ENCODE assay signal across 12 cellular contexts in the genomic region with DNA sequence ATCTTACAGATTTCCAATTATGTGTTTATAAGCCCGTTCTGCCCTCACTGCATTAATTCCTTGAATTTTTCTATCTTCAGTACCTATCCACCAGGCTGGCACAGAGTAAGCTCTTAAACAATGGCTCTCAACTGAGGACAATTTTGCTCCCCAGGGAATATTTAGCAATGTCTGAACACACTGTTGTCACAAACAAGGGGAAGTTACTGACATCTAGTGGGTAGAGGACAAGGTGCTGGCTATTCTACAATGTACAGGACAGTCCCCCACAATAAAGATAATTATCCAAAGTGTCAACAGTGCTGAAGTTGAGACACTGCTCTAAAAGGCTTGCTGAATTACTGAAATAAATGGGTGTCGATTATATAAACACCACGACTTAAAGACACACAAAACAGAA. TPM values are rescaled to one million over a fixed set of nuclear protein-coding genes. Genes with fewer than 3 reads are reported as not detected.
A peak's percentile ranks its signal among the peaks of the same experiment; 100 is the strongest.
DNase-seq lines count a peak whose midpoint lies in the region; ATAC-seq, FAIRE-seq and TF ChIP-seq lines count a peak whose summit lies in the region.
"Had no signal": no experiment of that assay in that cellular context is flagged by ENCODE, and none has a peak within 500 bp of the region (broad histone marks: within the 10 kb centered on the region; RNA-seq: fewer than 3 reads in every experiment).

No MANE protein-coding gene starts in this region.

- TF ChIP-seq RAD21 in HepG2 (CRISPR knock-in tag; IDR thresholded peaks at IDR 0.05) = no peak

- H3K27ac ChIP-seq in OCI-LY7 (ENCODE audit: low read depth, low read length, poor library complexity, severe bottlenecking) (no peak overlapping the region), HepG2 (ENCODE audit: extremely low read length, insufficient read depth, low read length) (no peak overlapping the region)
- H3K27ac ChIP-seq: adrenal gland had no signal

- H3K9me2 ChIP-seq in OCI-LY7 (ENCODE audit: insufficient read depth, low read length) = no peaks in the 10 kb centered on the region

- WGBS in HepG2 (ENCODE audit: low lambda C conversion rate) = 71% methylated on average over 3 of the region's 3 CpGs

- intact Hi-C loops in OCI-LY7 (cut with micrococcal nuclease; ENCODE audit: unreplicated experiment) (loop anchor here (10.0 kb wide), 1 partner anchor 611 kb away; a partner anchor contains a TSS), HepG2 (cut with micrococcal nuclease; ENCODE audit: unreplicated experiment) (loop anchor here (1.0 to 5.0 kb wide), 2 partner anchors 150 to 222 kb away; no protein-coding TSS in a partner anchor)

- H2AFZ ChIP-seq in OCI-LY7 (ENCODE audit: low read length) (no peak overlapping the region), HepG2 (ENCODE audit: low read length) (no peak overlapping the region)

- H4K20me1 ChIP-seq in OCI-LY7 (ENCODE audit: insufficient read depth, low read length) (peaks cover 4% of the 10 kb centered on the region; the same call in 1 of the 2 replicates), HepG2 (ENCODE audit: insufficient read depth, low read length) (peaks cover 15% of the 10 kb centered on the region; the same call in 1 of the 2 replicates)

- no peak for TF ChIP-seq POLR2A in HepG2 (IDR thresholded peaks at IDR 0.05; ENCODE audit: insufficient read depth in 1 of 2, low read depth in 2 of 2, low read length in 2 of 2)

- DNase-seq in OCI-LY7 (ENCODE audit: low spot score) (peak; percentile 44), HepG2 (ENCODE audit: low spot score) (peak; percentile 58), A172 (ENCODE audit: low spot score) (no peak), hypothalamus (lab: John Stamatoyannopoulos, UW) (no peak), globus pallidus (ENCODE audit: low spot score) (no peak)
- DNase-seq in activated CD4-positive, alpha-beta T cell treated with anti-CD3 and anti-CD28 coated beads, Interleukin-2, amount 50 U/mL, for 4 hours = no peak
- DNase-seq: adrenal gland; midbrain; stimulated activated CD8-positive, alpha-beta memory T cell treated with anti-CD3 and anti-CD28 coated beads, Interleukin-4, amount 100 ng/mL, for 48 hours had no signal

- in situ Hi-C loops in HepG2 (cut with HindIII; ENCODE audit: extremely low pct_ligation_motif_present, low pct_unique_long_range_greater_than_20kb) = no loop called here

- H3K4me1 ChIP-seq in OCI-LY7 (ENCODE audit: insufficient read depth, low read length, poor library complexity, severe bottlenecking) (peaks cover 20% of the 10 kb centered on the region), HepG2 (ENCODE audit: insufficient read depth, low read length) (peaks cover 29% of the 10 kb centered on the region)

- H3K36me3 ChIP-seq in OCI-LY7 (ENCODE audit: insufficient read depth, low read length) (peaks cover 68% of the 10 kb centered on the region), HepG2 (replicated peaks in 1 of 2; ENCODE audit: control insufficient read depth in 1 of 2, insufficient read depth in 2 of 2, low read length in 2 of 2) (peaks cover 6 to 36% of the 10 kb centered on the region in 2 experiments)

- BruUV-seq in OCI-LY7 (replicated peaks; lab: Mats Ljungman, UMichigan) (no TSS peak), HepG2 (replicated peaks; lab: Mats Ljungman, UMichigan) (no TSS peak)

- TF ChIP-seq EP300 in HepG2 (IDR thresholded peaks at IDR 0.05; ENCODE audit: low read depth in 2 of 2, low read length in 2 of 2) (no peak), HepG2 (CRISPR knock-in tag; IDR thresholded peaks at IDR 0.05; ENCODE audit: borderline replicate concordance) (no peak)

- H3K4me3 ChIP-seq in OCI-LY7 (ENCODE audit: low read depth, low read length, poor library complexity, severe bottlenecking) = no peak overlapping the region
- H3K4me3 ChIP-seq in HepG2 (replicated peaks in 1 of 3; ENCODE audit: insufficient read depth in 1 of 3, low read depth in 2 of 3, low read length in 3 of 3) = no peak overlapping the region
- H3K4me3 ChIP-seq: adrenal gland had no signal

- ATAC-seq in HG02759 (IDR thresholded peaks at IDR 0.05; ENCODE audit: unreplicated experiment) (peak; percentile 52), HepG2 (peak; percentile 83)
- ATAC-seq: Panc1 had no signal

- peak; percentile 44 for FAIRE-seq in HepG2 (lab: Jason Lieb, UNC)

- no peaks in the 10 kb centered on the region; the same call in 1 of the 2 replicates for H3K9me3 ChIP-seq in OCI-LY7 (ENCODE audit: low read length)
- H3K9me3 ChIP-seq in HepG2 (ENCODE audit: low read length) = no peaks in the 10 kb centered on the region
- H3K9me3 ChIP-seq: adrenal gland had no signal

- TF ChIP-seq CTCF in GM12874 (IDR thresholded peaks at IDR 0.05; ENCODE audit: insufficient read depth, low read depth, low read length) (0 out of 2 replicates have a peak, but pooled peaks have one; percentile 18), OCI-LY7 (conservative IDR thresholded peaks at IDR 0.05; ENCODE audit: low read length) (peak; percentile 62), HepG2 (CRISPR knock-in tag; IDR thresholded peaks at IDR 0.05) (peak; percentile 77)

- H3K79me2 ChIP-seq in OCI-LY7 (ENCODE audit: insufficient read depth, low read depth, low read length) = peaks cover 75% of the 10 kb centered on the region
- H3K79me2 ChIP-seq in HepG2 (ENCODE audit: insufficient read depth, low read length) = peaks cover 63% of the 10 kb centered on the region

- POLR2A ChIA-PET in OCI-LY7 (lab: Charles Lee) = interaction anchor here (0.6 to 1.3 kb wide), 5 partner anchors 9 to 108 kb away, joined by 3 to 5 read pairs (median 3); no protein-coding TSS in a partner anchor
- POLR2A ChIA-PET in HepG2 (lab: Yijun Ruan, JAX) = interaction anchor here (1.0 kb wide), 1 partner anchor 76 kb away, joined by 3 read pairs; no protein-coding TSS in a partner anchor

- CTCF ChIA-PET in OCI-LY7 (lab: Charles Lee; ENCODE audit: unreplicated experiment) (interaction anchor here (0.8 to 1.1 kb wide), 2 partner anchors 8 to 10 kb away, joined by 3 to 4 read pairs; no protein-coding TSS in a partner anchor), HepG2 (lab: Yijun Ruan, JAX; ENCODE audit: low intra/inter-chr PET ratio, low total read pairs) (interaction anchor here (1.4 kb wide), 1 partner anchor 150 kb away, joined by 5 read pairs; no protein-coding TSS in a partner anchor)

- H3K27me3 ChIP-seq in HepG2 (ENCODE audit: control insufficient read depth in 1 of 2, insufficient read depth in 2 of 2, low read length in 2 of 2) = no peaks in the 10 kb centered on the region; a peak in 1 of 5 replicates
- H3K27me3 ChIP-seq: adrenal gland had no signal

- H3K4me2 ChIP-seq in OCI-LY7 (ENCODE audit: low read length) (no peak overlapping the region), HepG2 (ENCODE audit: low read depth, low read length) (no peak overlapping the region)

- no peak overlapping the region for H3K9ac ChIP-seq in HepG2 (ENCODE audit: insufficient read depth, low read depth, low read length)

RNA-seq across cellular contexts. Expression of a gene that starts 5.0 kb away (rescaled TPM):
- 73.4 and 81.9 TPM in 2 replicates for total RNA-seq in OCI-LY7 (2014; rRNA removed; shearing (Covaris generic))
- total RNA-seq in OCI-LY7 (2022) (110 and 116 TPM in 2 replicates), HepG2 (2016; rRNA removed; fragmentation: Illumina TruSeq; extraction: Trizol) (242 and 396 TPM in 2 replicates)
- total RNA-seq in HepG2 (2016; cell fraction: cytosol; rRNA removed; fragmentation: Illumina TruSeq; extraction: Trizol; ENCODE audit: low read depth) = 70.4 and 73.3 TPM in 2 replicates
- total RNA-seq in HepG2 (2016; cell fraction: insoluble cytoplasmic fraction; rRNA removed; fragmentation: Illumina TruSeq; extraction: Trizol) = 239 and 375 TPM in 2 replicates
- 61.9 and 76.2 TPM in 2 replicates for total RNA-seq in HepG2 (2016; cell fraction: membrane; rRNA removed; fragmentation: Illumina TruSeq; extraction: Trizol)
- 111 and 119 TPM in 2 replicates for total RNA-seq in HepG2 (2016; cell fraction: nucleus; rRNA removed; fragmentation: Illumina TruSeq; extraction: Trizol)
- 102 and 139 TPM in 2 replicates for polyA plus RNA-seq in HepG2 (2011; rRNA removed)
- 93.2 and 124 TPM in 2 replicates for polyA plus RNA-seq in HepG2 (2011; cell fraction: cytosol; rRNA removed)
- polyA plus RNA-seq in HepG2 (2011; cell fraction: nucleus; rRNA removed) = 33.6 and 45.1 TPM in 2 replicates
- polyA plus RNA-seq in HepG2 (2012) = 110 and 123 TPM in 2 replicates
- 10.0 and 11.0 TPM in 2 replicates for polyA plus RNA-seq in HepG2 (2016; cell fraction: cytosol; fragmentation: Illumina TruSeq; extraction: Trizol; ENCODE audit: low read depth)
- polyA plus RNA-seq in HepG2 (2016; cell fraction: insoluble cytoplasmic fraction; fragmentation: Illumina TruSeq; extraction: Trizol; ENCODE audit: low read depth) = 200 and 204 TPM in 2 replicates
- 21.5 and 24.6 TPM in 2 replicates for polyA plus RNA-seq in HepG2 (2016; cell fraction: membrane; fragmentation: Illumina TruSeq; extraction: Trizol; ENCODE audit: low read depth)
- 67.1 and 72.5 TPM in 2 replicates for polyA plus RNA-seq in HepG2 (2016; cell fraction: nucleus; fragmentation: Illumina TruSeq; extraction: Trizol; ENCODE audit: insufficient read depth, low read depth)
- polyA minus RNA-seq in HepG2 (2011; rRNA and poly(A)+ RNA removed; ENCODE audit: low replicate concordance) = 73.9 and 109 TPM in 2 replicates
- 96.8 and 105 TPM in 2 replicates for polyA minus RNA-seq in HepG2 (2011; cell fraction: cytosol; rRNA and poly(A)+ RNA removed)
- 89.4 and 111 TPM in 2 replicates for polyA minus RNA-seq in HepG2 (2011; cell fraction: nucleus; rRNA and poly(A)+ RNA removed)
- 211 and 212 TPM in 2 replicates for total RNA-seq in A172 (2014; rRNA removed; shearing (Covaris generic))

RNA-seq across cellular contexts. Expression of a gene that starts 5.5 kb away (rescaled TPM):
- 883 and 1,168 TPM in 2 replicates for total RNA-seq in OCI-LY7 (2014; rRNA removed; shearing (Covaris generic))
- total RNA-seq in OCI-LY7 (2022) (1,062 and 1,084 TPM in 2 replicates), HepG2 (2016; rRNA removed; fragmentation: Illumina TruSeq; extraction: Trizol) (1,731 and 2,041 TPM in 2 replicates)
- total RNA-seq in HepG2 (2016; cell fraction: cytosol; rRNA removed; fragmentation: Illumina TruSeq; extraction: Trizol; ENCODE audit: low read depth) = 2,502 and 2,842 TPM in 2 replicates
- total RNA-seq in HepG2 (2016; cell fraction: insoluble cytoplasmic fraction; rRNA removed; fragmentation: Illumina TruSeq; extraction: Trizol) = 1,728 and 2,113 TPM in 2 replicates
- 4,021 and 4,360 TPM in 2 replicates for total RNA-seq in HepG2 (2016; cell fraction: membrane; rRNA removed; fragmentation: Illumina TruSeq; extraction: Trizol)
- total RNA-seq in HepG2 (2016; cell fraction: nucleus; rRNA removed; fragmentation: Illumina TruSeq; extraction: Trizol) = 733 and 787 TPM in 2 replicates
- polyA plus RNA-seq in HepG2 (2011; rRNA removed) = 1,124 and 1,284 TPM in 2 replicates
- 1,102 and 1,298 TPM in 2 replicates for polyA plus RNA-seq in HepG2 (2011; cell fraction: cytosol; rRNA removed)
- 405 and 450 TPM in 2 replicates for polyA plus RNA-seq in HepG2 (2011; cell fraction: nucleus; rRNA removed)
- 1,299 and 1,825 TPM in 2 replicates for polyA plus RNA-seq in HepG2 (2012)
- 2,574 and 2,780 TPM in 2 replicates for polyA plus RNA-seq in HepG2 (2016; cell fraction: cytosol; fragmentation: Illumina TruSeq; extraction: Trizol; ENCODE audit: low read depth)
- 1,745 and 1,876 TPM in 2 replicates for polyA plus RNA-seq in HepG2 (2016; cell fraction: insoluble cytoplasmic fraction; fragmentation: Illumina TruSeq; extraction: Trizol; ENCODE audit: low read depth)
- polyA plus RNA-seq in HepG2 (2016; cell fraction: membrane; fragmentation: Illumina TruSeq; extraction: Trizol; ENCODE audit: low read depth) = 3,375 and 3,437 TPM in 2 replicates
- polyA plus RNA-seq in HepG2 (2016; cell fraction: nucleus; fragmentation: Illumina TruSeq; extraction: Trizol; ENCODE audit: insufficient read depth, low read depth) = 1,165 and 1,197 TPM in 2 replicates
- polyA minus RNA-seq in HepG2 (2011; rRNA and poly(A)+ RNA removed; ENCODE audit: low replicate concordance) = 599 and 1,204 TPM in 2 replicates
- 406 and 415 TPM in 2 replicates for polyA minus RNA-seq in HepG2 (2011; cell fraction: cytosol; rRNA and poly(A)+ RNA removed)
- 338 and 413 TPM in 2 replicates for polyA minus RNA-seq in HepG2 (2011; cell fraction: nucleus; rRNA and poly(A)+ RNA removed)
- 616 and 655 TPM in 2 replicates for total RNA-seq in A172 (2014; rRNA removed; shearing (Covaris generic))

Comparison
In these comparisons a context has a peak if more than half of its experiments do, and no peak if none do; other contexts are left out.
1. CTCF ChIP-seq: peak in every context shown above with its lines; median percentile 77 in HepG2; 62 in OCI-LY7; 18 in GM12874.
2. DNase-seq: peak in OCI-LY7 (single experiment) and HepG2 (single experiment); none in A172 (single experiment), hypothalamus (0 of 51), activated CD4-positive, alpha-beta T cell treated with anti-CD3 and anti-CD28 coated beads, Interleukin-2, amount 50 U/mL, for 4 hours (0 of 2) and globus pallidus (single experiment).